8 cellular contexts compared by ENCODE assay signal in the genomic region with DNA sequence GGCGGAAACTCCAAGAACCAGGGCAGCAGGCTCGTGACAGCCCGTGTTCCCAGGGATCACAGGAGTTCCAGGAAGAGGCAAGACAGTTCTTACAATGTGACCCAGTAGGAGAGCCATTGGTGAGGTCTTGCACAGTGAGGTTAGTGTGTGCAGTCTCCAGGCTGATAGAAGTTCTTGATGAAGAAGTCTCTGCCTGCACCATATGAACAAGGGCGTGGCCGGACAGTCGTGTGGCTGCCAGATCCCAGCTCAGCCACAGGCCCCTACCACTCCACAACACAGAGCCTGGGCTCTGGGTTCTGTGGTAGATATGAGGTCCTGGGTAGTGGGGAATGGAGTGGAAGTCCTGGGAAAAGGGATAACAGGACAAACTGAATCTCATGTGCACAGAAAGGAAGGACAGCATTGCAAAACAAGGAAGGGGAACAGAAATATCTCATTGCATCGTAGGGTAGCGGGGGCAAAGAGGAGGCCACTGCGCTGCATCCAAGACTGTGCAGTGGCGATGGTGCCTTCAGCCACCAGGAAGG.
DNase-seq lines count a peak whose midpoint lies in the region; ATAC-seq and TF ChIP-seq lines count a peak whose summit lies in the region.

No MANE protein-coding gene starts in this region.

- peak overlapping the region; percentile 96 to 100 (median 98) for H3K4me3 Mint-ChIP-seq in naive B cell

- 39% methylated on average over 5 of the region's 10 CpGs; no CpG with 5 or more reads in 1 of the 2 experiments for WGBS in IMR-90 (ENCODE audit: extremely low coverage in 2 of 2, insufficient read length in 1 of 2), 2 experiments
- WGBS in esophagus squamous epithelium, 2 donors = 7 to 13% methylated on average over 9 of the region's 10 CpGs
- 24 to 29% methylated on average over 10 of the region's 10 CpGs for WGBS in aorta, 2 donors

- peak overlapping the region; percentile 66 for H2BK120ac ChIP-seq in IMR-90 (ENCODE audit: low read depth, low read length)

- H3K4me3 ChIP-seq in IMR-90 (ENCODE audit: insufficient read depth, low read depth, low read length) (peak overlapping the region; percentile 58), esophagus squamous epithelium (peak overlapping the region; percentile 72 to 85 (median 74)), aorta (ENCODE audit: low read length in 2 of 2) (peak overlapping the region; percentile 22 to 40)

- peak overlapping the region; percentile 76 for H4K5ac ChIP-seq in IMR-90 (ENCODE audit: low read depth, low read length)

- H2AK9ac ChIP-seq in IMR-90 (replicated peaks; ENCODE audit: low read depth, low read length, poor library complexity) = peak overlapping the region; percentile 84

- H3K4me2 ChIP-seq in IMR-90 (ENCODE audit: low read depth, low read length) = peak overlapping the region; percentile 82

- H2AFZ ChIP-seq in IMR-90 (replicated peaks; ENCODE audit: low read length, poor library complexity) = peak overlapping the region; percentile 97

- peak overlapping the region; percentile 66 for H3K9ac ChIP-seq in IMR-90 (ENCODE audit: low read depth, low read length)

- peak overlapping the region; percentile 84 for H2BK5ac ChIP-seq in IMR-90 (ENCODE audit: low read depth, low read length, poor library complexity, severe bottlenecking)

- H3K14ac ChIP-seq in IMR-90 (replicated peaks; ENCODE audit: low read depth, low read length) = peak overlapping the region; percentile 82

- intact Hi-C loops in IMR-90 (cut with micrococcal nuclease) (loop anchor here (1.0 to 5.0 kb wide), 2 partner anchors 65 to 1743 kb away; partner anchors contain the start of gene STX11), esophagus squamous epithelium (cut with DNase I) (no loop called here), aorta (cut with DNase I) (loop anchor here in 1 of 2 donors (5.0 kb wide), 1 partner anchor 72 kb away; the partner anchor contains the start of gene UTRN)

- H3K36me3 ChIP-seq in IMR-90 (ENCODE audit: control insufficient read depth, insufficient read depth, low read length) (no peaks in the 10 kb centered on the region), esophagus squamous epithelium (no peaks in the 10 kb centered on the region), aorta (ENCODE audit: control insufficient read depth in 1 of 2, insufficient read depth in 2 of 2, low read length in 1 of 2) (no peaks in the 10 kb centered on the region)

- peak overlapping the region; percentile 98 to 100 (median 100) for H3K27ac Mint-ChIP-seq in naive B cell

- CTCF ChIA-PET in IMR-90 (lab: Yijun Ruan, JAX) = no interaction called here

- H3K79me1 ChIP-seq in IMR-90 (ENCODE audit: low read depth in 1 of 2, low read length in 2 of 2) = no peaks in the 10 kb centered on the region

- H2AK5ac ChIP-seq in IMR-90 (ENCODE audit: low read depth, low read length) = peak overlapping the region; percentile 75

- peaks cover 4 to 7% (median 6%) of the 10 kb centered on the region in 3 donors for H3K27me3 Mint-ChIP-seq in naive B cell

- peak overlapping the region; percentile 73; the same call in 1 of the 2 replicates for H3K56ac ChIP-seq in IMR-90 (ENCODE audit: extremely low read depth, insufficient read depth, low read length)

- no peaks in the 10 kb centered on the region for H4K20me1 ChIP-seq in IMR-90 (ENCODE audit: insufficient read depth, low read length)

- TF ChIP-seq POLR2A in IMR-90 (IDR thresholded peaks at IDR 0.05; ENCODE audit: low read depth, low read length) (no peak), esophagus squamous epithelium (IDR thresholded peaks at IDR 0.05) (no peak)

- peak overlapping the region; percentile 50; the same call in 1 of the 2 replicates for H2BK20ac ChIP-seq in IMR-90 (ENCODE audit: low read depth, low read length)

- peaks cover 5% of the 10 kb centered on the region for H3K9me1 ChIP-seq in IMR-90 (ENCODE audit: insufficient read depth, low read length)

- H3K36me3 Mint-ChIP-seq in naive B cell = no peaks in the 10 kb centered on the region

- peak overlapping the region; percentile 72 for H3K27ac ChIP-seq in IMR-90 (ENCODE audit: insufficient read depth, low read length)
- H3K27ac ChIP-seq in esophagus squamous epithelium = peak overlapping the region; percentile 91 to 98 (median 94)
- H3K27ac ChIP-seq in aorta (ENCODE audit: low read depth in 1 of 2, low read length in 2 of 2) = peak overlapping the region in 1 of 2 donors; percentile 87

- TF ChIP-seq CTCF in IMR-90 (conservative IDR thresholded peaks at IDR 0.05; ENCODE audit: low read depth, low read length) (no peak), esophagus squamous epithelium (IDR thresholded peaks at IDR 0.05) (no peak)

- POLR2A ChIA-PET in IMR-90 (lab: Charles Lee; ENCODE audit: unreplicated experiment) = no interaction called here

- peak overlapping the region; percentile 95 for H3K23ac ChIP-seq in IMR-90 (ENCODE audit: low read depth, low read length)

- peak overlapping the region; percentile 42 for H4K91ac ChIP-seq in IMR-90 (ENCODE audit: insufficient read depth, low read depth, low read length)

- no peak for ATAC-seq in activated CD4-positive, CD25-positive, alpha-beta regulatory T cell treated with anti-CD3 and anti-CD28 coated beads, Interleukin-2, amount 50 U/mL, for 24 hours
- no peak for ATAC-seq in IMR-90 (ENCODE audit: low read depth)
- no peak for ATAC-seq in naive B cell (ENCODE audit: low read depth in 2 of 2)
- no peak for ATAC-seq in aorta (ENCODE audit: low FRiP score)
- no peak for ATAC-seq in GM19455 (IDR thresholded peaks at IDR 0.05; ENCODE audit: unreplicated experiment)

- H3K27me3 ChIP-seq in IMR-90 (ENCODE audit: control insufficient read depth, insufficient read depth, low read length) (no peaks in the 10 kb centered on the region; the same call in 1 of the 2 replicates), esophagus squamous epithelium (no peaks in the 10 kb centered on the region), aorta (ENCODE audit: control insufficient read depth in 1 of 2, insufficient read depth in 2 of 2, low read length in 1 of 2) (no peaks in the 10 kb centered on the region)

- peaks cover 36 to 40% (median 39%) of the 10 kb centered on the region in 3 donors for H3K4me1 Mint-ChIP-seq in naive B cell

- H3K9me3 ChIP-seq in IMR-90 (ENCODE audit: control insufficient read depth, insufficient read depth, low read length) (no peaks in the 10 kb centered on the region; the same call in 1 of the 2 replicates), esophagus squamous epithelium (peaks cover 0 to 6% (median 0%) of the 10 kb centered on the region in 3 donors), aorta (ENCODE audit: control insufficient read depth, low read length) (no peaks in the 10 kb centered on the region)

- no TSS peak for BruUV-seq in IMR-90 (replicated peaks; lab: Mats Ljungman, UMichigan)

- dilution Hi-C loops in IMR-90 (cut with HindIII; ENCODE audit: low sequenced_read_pairs, unreplicated experiment) = no loop called here

- in situ Hi-C loops in IMR-90 (cut with MboI; ENCODE audit: low sequenced_read_pairs) = no loop called here

- H3K4ac ChIP-seq in IMR-90 (ENCODE audit: low read depth, low read length) = peak overlapping the region; percentile 66

- H2BK15ac ChIP-seq in IMR-90 (ENCODE audit: low read depth, low read length) = peak overlapping the region; percentile 8; the same call in 1 of the 3 replicates

- peak overlapping the region; percentile 9 for H3K18ac ChIP-seq in IMR-90 (ENCODE audit: low read depth, low read length)

- peaks cover 0 to 9% (median 0%) of the 10 kb centered on the region in 7 donors for H3K9me3 Mint-ChIP-seq in naive B cell

- TF ChIP-seq RAD21 in IMR-90 (IDR thresholded peaks at IDR 0.05; ENCODE audit: low read length) = no peak

- peaks cover 8% of the 10 kb centered on the region for H3K4me1 ChIP-seq in IMR-90 (ENCODE audit: control insufficient read depth, insufficient read depth, low read length)
- peaks cover 7 to 31% (median 11%) of the 10 kb centered on the region in 3 donors for H3K4me1 ChIP-seq in esophagus squamous epithelium
- H3K4me1 ChIP-seq in aorta (ENCODE audit: control insufficient read depth in 1 of 2, insufficient read depth in 2 of 2, low read length in 2 of 2) = no peaks in the 10 kb centered on the region

- peak; percentile 38 for DNase-seq in activated CD4-positive, CD25-positive, alpha-beta regulatory T cell treated with anti-CD3 and anti-CD28 coated beads, Interleukin-2, amount 50 U/mL, for 72 hours
- DNase-seq in IMR-90 (no peak), esophagus squamous epithelium (lab: John Stamatoyannopoulos, UW) (peak; percentile 9), naive B cell (no peak), aorta (peak in 1 of 2 donors; percentile 64)
- DNase-seq in activated CD4-positive, alpha-beta T cell treated with anti-CD3 and anti-CD28 coated beads for 48 hours = peak; percentile 41

- H4K8ac ChIP-seq in IMR-90 (ENCODE audit: low read depth in 2 of 2, low read length in 2 of 2) = peak overlapping the region; percentile 81 to 92

TF ChIP-seq in IMR-90, 13 proteins besides CTCF, POLR2A, EP300 and RAD21:
- no peak for TF ChIP-seq MXI1 (IDR thresholded peaks at IDR 0.05; ENCODE audit: borderline replicate concordance, low read depth, low read length)
- no peak for TF ChIP-seq CEBPB (IDR thresholded peaks at IDR 0.05; ENCODE audit: low read depth, low read length)
- no peak for TF ChIP-seq RCOR1 (IDR thresholded peaks at IDR 0.05; ENCODE audit: insufficient replicate concordance, low read length)
- TF ChIP-seq RFX5 (IDR thresholded peaks at IDR 0.05; ENCODE audit: low read depth, low read length) = no peak

Comparison
In these comparisons a context has a peak if more than half of its experiments do, and no peak if none do; other contexts are left out.
1. DNase-seq: peak in activated CD4-positive, CD25-positive, alpha-beta regulatory T cell treated with anti-CD3 and anti-CD28 coated beads, Interleukin-2, amount 50 U/mL, for 72 hours (single experiment), activated CD4-positive, alpha-beta T cell treated with anti-CD3 and anti-CD28 coated beads for 48 hours (single experiment) and esophagus squamous epithelium (single experiment); none in IMR-90 (single experiment) and naive B cell (single experiment).
2. Peak in every context shown above with its lines, with median percentiles within 50 percentile points of each other: H3K4me3 ChIP-seq.